ENCODE assay signal across 21 cellular contexts in the genomic region with DNA sequence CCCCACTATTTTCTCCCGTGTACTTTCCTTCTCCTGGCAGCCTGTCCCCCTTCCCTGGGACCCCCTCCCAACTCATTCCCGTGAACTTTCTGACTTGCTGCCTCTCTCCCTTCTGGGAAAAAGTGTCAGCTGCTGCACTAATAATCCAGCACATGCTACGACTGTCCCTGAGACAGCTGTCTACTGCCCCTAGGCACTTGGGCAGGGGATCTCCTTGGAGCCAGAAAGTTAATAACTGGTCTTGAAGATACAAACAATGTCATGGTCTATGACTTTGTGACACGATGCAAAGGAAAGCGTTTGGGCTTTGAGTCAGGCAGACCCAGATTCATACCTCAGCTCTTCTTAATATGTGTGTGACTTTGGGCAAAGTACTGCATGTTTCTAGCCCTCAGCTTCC. TPM values are rescaled to one million over a fixed set of nuclear protein-coding genes. Genes with fewer than 3 reads are reported as not detected.
DNase-seq lines count a peak whose midpoint lies in the region; ATAC-seq, FAIRE-seq and TF ChIP-seq lines count a peak whose summit lies in the region.
"Had no signal": no experiment of that assay in that cellular context is flagged by ENCODE, and none has a peak within 500 bp of the region (broad histone marks: within the 10 kb centered on the region; RNA-seq: fewer than 3 reads in every experiment).

No MANE protein-coding gene starts in this region.

- H3K27ac Mint-ChIP-seq in neural crest cell (ENCODE audit: unreplicated experiment) = peak overlapping the region; percentile 28
- H3K27ac Mint-ChIP-seq in activated naive CD4-positive, alpha-beta T cell treated with anti-CD3 and anti-CD28 coated beads, Interleukin-2, amount 10 ng/mL, durations not matched to agents 7 days and 5 days = no peak overlapping the region
- H3K27ac Mint-ChIP-seq: CD14-positive monocyte; CD4-positive, alpha-beta memory T cell; H9 had no signal

- DNase-seq in Caki2 (ENCODE audit: low read depth) (peak; percentile 51), NCI-H69 (lab: John Stamatoyannopoulos, UW) (peak; percentile 53), myocyte (ENCODE audit: low read depth) (peak; percentile 69), neural crest cell (ENCODE audit: low read depth, low spot score) (no peak), GM19239 (ENCODE audit: insufficient read length, low spot score) (no peak), amniotic stem cell (lab: John Stamatoyannopoulos, UW) (no peak)
- no peak for DNase-seq in activated naive CD4-positive, alpha-beta T cell treated with anti-CD3 and anti-CD28 coated beads, Interleukin-2, amount 10 ng/mL, durations not matched to agents 7 days and 5 days
- DNase-seq: 8988T; Calu3; CD4-positive, alpha-beta memory T cell; DND-41; EL; H9 had no signal

- no peak for FAIRE-seq in GM19239 (lab: Jason Lieb, UNC)
- FAIRE-seq: GM12878, GM18507, H1 had no signal

- in situ Hi-C loops in Caki2 (cut with HindIII; ENCODE audit: low pct_unique_long_range_greater_than_20kb, low sequenced_read_pairs) = no loop called here

- H3K9me3 Mint-ChIP-seq in neural crest cell = no peaks in the 10 kb centered on the region
- H3K9me3 Mint-ChIP-seq in activated naive CD4-positive, alpha-beta T cell treated with anti-CD3 and anti-CD28 coated beads, Interleukin-2, amount 10 ng/mL, durations not matched to agents 7 days and 5 days = no peaks in the 10 kb centered on the region
- H3K9me3 Mint-ChIP-seq: CD4-positive, alpha-beta memory T cell; H9 had no signal

- CTCF ChIA-PET in activated naive CD4-positive, alpha-beta T cell treated with anti-CD3 and anti-CD28 coated beads, Interleukin-2, amount 10 ng/mL, durations not matched to agents 7 days and 5 days (lab: Charles Lee) = no interaction called here

- H3K4me1 Mint-ChIP-seq in neural crest cell = peaks cover 12% of the 10 kb centered on the region
- no peaks in the 10 kb centered on the region for H3K4me1 Mint-ChIP-seq in activated naive CD4-positive, alpha-beta T cell treated with anti-CD3 and anti-CD28 coated beads, Interleukin-2, amount 10 ng/mL, durations not matched to agents 7 days and 5 days
- H3K4me1 Mint-ChIP-seq: CD14-positive monocyte; CD4-positive, alpha-beta memory T cell; H9 had no signal

- ATAC-seq in HG02884 (IDR thresholded peaks at IDR 0.05; ENCODE audit: unreplicated experiment) = no peak
- ATAC-seq: GM12878 had no signal

- H3K4me3 Mint-ChIP-seq in neural crest cell = no peak overlapping the region
- H3K4me3 Mint-ChIP-seq in activated naive CD4-positive, alpha-beta T cell treated with anti-CD3 and anti-CD28 coated beads, Interleukin-2, amount 10 ng/mL, durations not matched to agents 7 days and 5 days = no peak overlapping the region
- H3K4me3 Mint-ChIP-seq: CD14-positive monocyte; CD4-positive, alpha-beta memory T cell; H9 had no signal

- no peak for TF ChIP-seq CTCF in neural crest cell (conservative IDR thresholded peaks at IDR 0.05)

- no peaks in the 10 kb centered on the region for H3K36me3 Mint-ChIP-seq in neural crest cell (ENCODE audit: low read depth)
- no peaks in the 10 kb centered on the region for H3K36me3 Mint-ChIP-seq in activated naive CD4-positive, alpha-beta T cell treated with anti-CD3 and anti-CD28 coated beads, Interleukin-2, amount 10 ng/mL, durations not matched to agents 7 days and 5 days
- H3K36me3 Mint-ChIP-seq: CD14-positive monocyte; CD4-positive, alpha-beta memory T cell had no signal

- H3K27me3 Mint-ChIP-seq in neural crest cell (ENCODE audit: low read depth) = no peaks in the 10 kb centered on the region
- peaks cover 5% of the 10 kb centered on the region for H3K27me3 Mint-ChIP-seq in activated naive CD4-positive, alpha-beta T cell treated with anti-CD3 and anti-CD28 coated beads, Interleukin-2, amount 10 ng/mL, durations not matched to agents 7 days and 5 days
- H3K27me3 Mint-ChIP-seq: CD4-positive, alpha-beta memory T cell had no signal

RNA-seq across cellular contexts. Expression of a gene that starts 10.1 kb away (rescaled TPM):
- 0.23 and 0.95 TPM in 2 replicates for total RNA-seq in Caki2 (2014; rRNA removed; shearing (Covaris generic); ENCODE audit: low replicate concordance)
- total RNA-seq in myocyte (not detected in 2 replicates), neural crest cell (not detected in 2 replicates)
- not detected for polyA plus RNA-seq in myocyte (2012)
- total RNA-seq: A673; CD4-positive, alpha-beta memory T cell; G401; H1 had no signal
- polyA plus RNA-seq: AG04450; CD14-positive monocyte; CD4-positive, alpha-beta memory T cell had no signal

RNA-seq across cellular contexts. Expression of a gene that starts 26.8 kb away (rescaled TPM):
- 4.1 and 7.8 TPM in 2 replicates for total RNA-seq in Caki2 (2014; rRNA removed; shearing (Covaris generic); ENCODE audit: low replicate concordance)
- total RNA-seq in myocyte = 0.83 and 1.4 TPM in 2 replicates
- polyA plus RNA-seq in myocyte (2012) = 2.7 TPM
- 3.5 and 3.6 TPM in 2 replicates for total RNA-seq in neural crest cell

RNA-seq across cellular contexts. Expression of a gene that starts 36.1 kb away (rescaled TPM):
- total RNA-seq in Caki2 (2014; rRNA removed; shearing (Covaris generic); ENCODE audit: low replicate concordance) = not detected in 2 replicates
- total RNA-seq in myocyte = not detected in 2 replicates
- polyA plus RNA-seq in myocyte (2012) = not detected
- total RNA-seq in neural crest cell = not detected in 2 replicates
- total RNA-seq: A673; CD4-positive, alpha-beta memory T cell had no signal
- polyA plus RNA-seq: AG04450 had no signal

RNA-seq across cellular contexts. Expression of a gene that starts 37.8 kb away (rescaled TPM):
- total RNA-seq in Caki2 (2014; rRNA removed; shearing (Covaris generic); ENCODE audit: low replicate concordance) = 44.6 and 56.1 TPM in 2 replicates
- total RNA-seq in myocyte = 18.7 and 21.7 TPM in 2 replicates
- 15.4 TPM for polyA plus RNA-seq in myocyte (2012)
- total RNA-seq in neural crest cell = 46.3 and 46.4 TPM in 2 replicates

RNA-seq across cellular contexts. Expression of a gene that starts 37.9 kb away (rescaled TPM):
- 31.2 and 68.7 TPM in 2 replicates for total RNA-seq in Caki2 (2014; rRNA removed; shearing (Covaris generic); ENCODE audit: low replicate concordance)
- 27.8 and 36.0 TPM in 2 replicates for total RNA-seq in myocyte
- polyA plus RNA-seq in myocyte (2012) = 32.3 TPM
- 35.3 and 37.1 TPM in 2 replicates for total RNA-seq in neural crest cell

Comparison
In these comparisons a context has a peak if more than half of its experiments do, and no peak if none do; other contexts are left out.
1. DNase-seq: peak in Caki2 (single experiment), NCI-H69 (single experiment) and myocyte (single experiment); none in neural crest cell (single experiment), GM19239 (single experiment), amniotic stem cell (single experiment) and activated naive CD4-positive, alpha-beta T cell treated with anti-CD3 and anti-CD28 coated beads, Interleukin-2, amount 10 ng/mL, durations not matched to agents 7 days and 5 days (single experiment).